9 cellular contexts compared by ENCODE assay signal in the genomic region with DNA sequence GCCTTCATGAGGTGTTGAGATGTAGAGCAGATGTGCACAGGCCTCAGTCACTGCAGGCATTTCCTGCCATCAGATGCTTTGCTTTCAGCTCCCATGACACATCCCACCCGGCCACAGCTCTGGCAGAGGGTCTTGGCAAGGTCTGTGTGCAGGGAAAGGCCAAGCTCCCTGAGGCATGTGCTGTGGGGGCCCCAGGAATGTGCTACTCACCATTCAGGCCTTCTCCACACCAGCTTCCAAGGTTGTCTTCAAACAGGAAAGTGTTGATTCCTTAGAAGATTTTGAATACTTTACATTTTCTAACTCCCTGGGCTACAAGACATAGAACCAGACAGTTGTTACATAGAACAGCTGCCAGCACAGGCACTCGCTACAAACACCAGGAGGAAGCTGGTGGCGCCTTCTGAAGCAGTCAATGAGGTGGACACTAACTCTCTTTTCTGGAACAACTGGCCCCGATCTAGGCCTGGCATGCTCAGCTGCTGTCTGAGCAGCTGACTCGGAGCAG. TPM values are rescaled to one million over a fixed set of nuclear protein-coding genes. Genes with fewer than 3 reads are reported as not detected.
DNase-seq lines count a peak whose midpoint lies in the region; ATAC-seq and TF ChIP-seq lines count a peak whose summit lies in the region.
"Had no signal": no experiment of that assay in that cellular context is flagged by ENCODE, and none has a peak within 500 bp of the region (broad histone marks: within the 10 kb centered on the region; RNA-seq: fewer than 3 reads in every experiment).

No MANE protein-coding gene starts in this region.

- ATAC-seq in activated naive CD8-positive, alpha-beta T cell treated with anti-CD3 and anti-CD28 coated beads, Interleukin-2, amount 10 ng/mL, durations not matched to agents 7 days and 5 days (ENCODE audit: low read depth), result peak; percentile 50
- ATAC-seq in upper lobe of left lung (ENCODE audit: low FRiP score in 2 of 2) (peak; percentile 47 to 69), PC-3 (no peak)

- H3K4me3 Mint-ChIP-seq in activated naive CD4-positive, alpha-beta T cell treated with anti-CD3 and anti-CD28 coated beads, Interleukin-2, amount 10 ng/mL, durations not matched to agents 7 days and 5 days, result peak overlapping the region; percentile 47
- peak overlapping the region; percentile 59 for H3K4me3 Mint-ChIP-seq in activated naive CD8-positive, alpha-beta T cell treated with anti-CD3 and anti-CD28 coated beads, Interleukin-2, amount 10 ng/mL, durations not matched to agents 7 days and 5 days

- CTCF ChIA-PET in activated naive CD4-positive, alpha-beta T cell treated with anti-CD3 and anti-CD28 coated beads, Interleukin-2, amount 10 ng/mL, durations not matched to agents 7 days and 5 days (lab: Charles Lee), result interaction anchor here (0.7 to 1.2 kb wide), 3 partner anchors 16 to 28 kb away, joined by 3 read pairs; a partner anchor contains a TSS
- CTCF ChIA-PET in PC-3 (lab: Charles Lee), result no interaction called here

- H3K27me3 Mint-ChIP-seq in activated naive CD4-positive, alpha-beta T cell treated with anti-CD3 and anti-CD28 coated beads, Interleukin-2, amount 10 ng/mL, durations not matched to agents 7 days and 5 days, result no peaks in the 10 kb centered on the region
- H3K27me3 Mint-ChIP-seq in activated naive CD8-positive, alpha-beta T cell treated with anti-CD3 and anti-CD28 coated beads, Interleukin-2, amount 10 ng/mL, durations not matched to agents 7 days and 5 days, result no peaks in the 10 kb centered on the region

- POLR2A ChIA-PET in activated naive CD8-positive, alpha-beta T cell treated with anti-CD3 and anti-CD28 coated beads, Interleukin-2, amount 10 ng/mL, durations not matched to agents 7 days and 5 days (lab: Charles Lee), result interaction anchor here (0.9 to 4.6 kb wide), 7 partner anchors 11 to 31 kb away, joined by 3 to 34 read pairs (median 4); a partner anchor contains a TSS
- POLR2A ChIA-PET in PC-3 (lab: Charles Lee; ENCODE audit: unreplicated experiment), result no interaction called here

- BruUV-seq in PC-3 (replicated peaks; lab: Mats Ljungman, UMichigan), result no TSS peak

- no peaks in the 10 kb centered on the region for H3K79me2 ChIP-seq in PC-3 (ENCODE audit: low read length)

- H3K9ac ChIP-seq in PC-3 (ENCODE audit: low read length), result no peak overlapping the region

- peak; percentile 24 for DNase-seq in activated naive CD4-positive, alpha-beta T cell treated with anti-CD3 and anti-CD28 coated beads, Interleukin-2, amount 10 ng/mL, durations not matched to agents 7 days and 5 days
- no peak for DNase-seq in activated naive CD4-positive, alpha-beta T cell treated with Interleukin-2 at 50 U/mL for 16 hours
- no peak for DNase-seq in activated naive CD8-positive, alpha-beta T cell treated with anti-CD3 and anti-CD28 coated beads, Interleukin-2, amount 10 ng/mL, durations not matched to agents 7 days and 5 days
- peak; percentile 23 for DNase-seq in kidney epithelial cell (ENCODE audit: low read depth)
- peak in 1 of 2 donors; percentile 39 for DNase-seq in upper lobe of left lung
- no peak for DNase-seq in PC-3
- no peak for DNase-seq in NCI-H2029 (lab: John Stamatoyannopoulos, UW)
- no peak for DNase-seq in SW480 (ENCODE audit: low spot score)

- H3K4me1 Mint-ChIP-seq in activated naive CD4-positive, alpha-beta T cell treated with anti-CD3 and anti-CD28 coated beads, Interleukin-2, amount 10 ng/mL, durations not matched to agents 7 days and 5 days, result peaks cover 53% of the 10 kb centered on the region
- H3K4me1 Mint-ChIP-seq in activated naive CD8-positive, alpha-beta T cell treated with anti-CD3 and anti-CD28 coated beads, Interleukin-2, amount 10 ng/mL, durations not matched to agents 7 days and 5 days, result peaks cover 45% of the 10 kb centered on the region

- H3K9me3 Mint-ChIP-seq in activated naive CD4-positive, alpha-beta T cell treated with anti-CD3 and anti-CD28 coated beads, Interleukin-2, amount 10 ng/mL, durations not matched to agents 7 days and 5 days, result no peaks in the 10 kb centered on the region
- H3K9me3 Mint-ChIP-seq in activated naive CD8-positive, alpha-beta T cell treated with anti-CD3 and anti-CD28 coated beads, Interleukin-2, amount 10 ng/mL, durations not matched to agents 7 days and 5 days, result no peaks in the 10 kb centered on the region

- H3K27me3 ChIP-seq in kidney epithelial cell (ENCODE audit: control insufficient read depth, insufficient read depth, low read length), result no peaks in the 10 kb centered on the region
- H3K27me3 ChIP-seq in upper lobe of left lung, result no peaks in the 10 kb centered on the region
- H3K27me3 ChIP-seq in PC-3 (ENCODE audit: low read length), result no peaks in the 10 kb centered on the region

- H3K9me3 ChIP-seq in upper lobe of left lung (no peaks in the 10 kb centered on the region), PC-3 (ENCODE audit: low read length) (no peaks in the 10 kb centered on the region)

- H3K4me2 ChIP-seq in PC-3 (ENCODE audit: low read length), result no peak overlapping the region

- no peaks in the 10 kb centered on the region for H4K20me1 ChIP-seq in PC-3 (ENCODE audit: low read length)

- peak in 1 of 4 donors; percentile 43 for TF ChIP-seq EP300 in upper lobe of left lung (IDR thresholded peaks at IDR 0.05)

- WGBS in upper lobe of left lung, 2 donors, result 47 to 53% methylated on average over 5 of the region's 5 CpGs

- no peaks in the 10 kb centered on the region for H3F3A ChIP-seq in PC-3 (ENCODE audit: low read length, unreplicated experiment)

- H2AFZ ChIP-seq in PC-3 (ENCODE audit: low read length), result no peak overlapping the region

- H3K4me1 ChIP-seq in upper lobe of left lung (peaks cover 0 to 24% (median 2%) of the 10 kb centered on the region in 4 donors), PC-3 (ENCODE audit: insufficient read depth, low read length) (no peaks in the 10 kb centered on the region)

- H3K27ac ChIP-seq in upper lobe of left lung, result peak overlapping the region in 2 of 4 donors; percentile 5 to 79
- no peak overlapping the region for H3K27ac ChIP-seq in PC-3 (ENCODE audit: low read length)
- H3K27ac ChIP-seq: epithelial cell of prostate had no signal

- no peak for TF ChIP-seq POLR2A in upper lobe of left lung (IDR thresholded peaks at IDR 0.05)

- peaks cover 14% of the 10 kb centered on the region for H3K36me3 Mint-ChIP-seq in activated naive CD4-positive, alpha-beta T cell treated with anti-CD3 and anti-CD28 coated beads, Interleukin-2, amount 10 ng/mL, durations not matched to agents 7 days and 5 days
- H3K36me3 Mint-ChIP-seq in activated naive CD8-positive, alpha-beta T cell treated with anti-CD3 and anti-CD28 coated beads, Interleukin-2, amount 10 ng/mL, durations not matched to agents 7 days and 5 days, result peaks cover 42% of the 10 kb centered on the region

- no peak for TF ChIP-seq CTCF in kidney epithelial cell (IDR thresholded peaks at IDR 0.05; ENCODE audit: insufficient read depth, low read length, poor library complexity, severe bottlenecking)
- TF ChIP-seq CTCF in upper lobe of left lung (IDR thresholded peaks at IDR 0.05), result no peak
- TF ChIP-seq CTCF in PC-3 (conservative IDR thresholded peaks at IDR 0.05; ENCODE audit: low read depth, low read length), result no peak

- intact Hi-C loops in PC-3 (cut with micrococcal nuclease), result no loop called here

- H3K4me3 ChIP-seq in kidney epithelial cell (ENCODE audit: low read depth, low read length) (no peak overlapping the region), upper lobe of left lung (no peak overlapping the region), PC-3 (ENCODE audit: low read length) (no peak overlapping the region)

- no peaks in the 10 kb centered on the region for H3K36me3 ChIP-seq in kidney epithelial cell (ENCODE audit: control insufficient read depth, insufficient read depth, low read length)
- peaks cover 0 to 5% (median 0%) of the 10 kb centered on the region in 4 donors for H3K36me3 ChIP-seq in upper lobe of left lung
- H3K36me3 ChIP-seq in PC-3 (ENCODE audit: low read depth, low read length), result no peaks in the 10 kb centered on the region

- H3K9me2 ChIP-seq in PC-3 (replicated peaks; ENCODE audit: low read length), result no peaks in the 10 kb centered on the region

- peak overlapping the region; percentile 86 for H3K27ac Mint-ChIP-seq in activated naive CD4-positive, alpha-beta T cell treated with anti-CD3 and anti-CD28 coated beads, Interleukin-2, amount 10 ng/mL, durations not matched to agents 7 days and 5 days
- peak overlapping the region; percentile 87 for H3K27ac Mint-ChIP-seq in activated naive CD8-positive, alpha-beta T cell treated with anti-CD3 and anti-CD28 coated beads, Interleukin-2, amount 10 ng/mL, durations not matched to agents 7 days and 5 days

RNA-seq across cellular contexts. Expression of a gene that starts 27.8 kb away (rescaled TPM):
- total RNA-seq in activated naive CD8-positive, alpha-beta T cell treated with anti-CD3 and anti-CD28 coated beads, Interleukin-2, amount 10 ng/mL, durations not matched to agents 7 days and 5 days, result 10 to 100 TPM; 14.2 to 18.7 TPM
- total RNA-seq in kidney epithelial cell, result 0.07 TPM in 1 of 2 replicates, not detected in the other
- 10 to 100 TPM; 13.4 to 31.4 (median 19.5) TPM for total RNA-seq in upper lobe of left lung
- 0.04 and 0.17 TPM in 2 replicates for total RNA-seq in PC-3 (2014; rRNA removed)

RNA-seq across cellular contexts. Expression of a gene that starts 28.6 kb away (rescaled TPM):
- 100 to 1,000 TPM in 1 of 2 experiments, 10 to 100 TPM in 1; 99.8 to 101 TPM for total RNA-seq in activated naive CD8-positive, alpha-beta T cell treated with anti-CD3 and anti-CD28 coated beads, Interleukin-2, amount 10 ng/mL, durations not matched to agents 7 days and 5 days
- total RNA-seq in kidney epithelial cell, result 61.9 and 68.5 TPM in 2 replicates
- 10 to 100 TPM; 35.6 to 87.8 (median 63.5) TPM for total RNA-seq in upper lobe of left lung
- 122 and 149 TPM in 2 replicates for total RNA-seq in PC-3 (2014; rRNA removed)

RNA-seq across cellular contexts. Expression of a gene that starts 47.4 kb away (rescaled TPM):
- total RNA-seq in activated naive CD8-positive, alpha-beta T cell treated with anti-CD3 and anti-CD28 coated beads, Interleukin-2, amount 10 ng/mL, durations not matched to agents 7 days and 5 days, result 10 to 100 TPM; 55.7 to 58.3 TPM
- total RNA-seq in kidney epithelial cell (27.7 TPM in 2 replicates), upper lobe of left lung (10 to 100 TPM in 5 of 6 donors, 1 to 10 TPM in 1; 3.3 to 30.5 (median 22.5) TPM), PC-3 (2014; rRNA removed) (48.9 and 60.2 TPM in 2 replicates)

RNA-seq across cellular contexts. Expression of a gene that starts 47.8 kb away (rescaled TPM):
- total RNA-seq in activated naive CD8-positive, alpha-beta T cell treated with anti-CD3 and anti-CD28 coated beads, Interleukin-2, amount 10 ng/mL, durations not matched to agents 7 days and 5 days, result 10 to 100 TPM; 52.4 to 60.1 TPM
- 8.0 and 8.5 TPM in 2 replicates for total RNA-seq in kidney epithelial cell
- total RNA-seq in upper lobe of left lung, result 1 to 10 TPM in 4 of 6 donors, under 1 TPM in 1, not detected in 1; 0.44 to 3.9 (median 3.3) TPM
- 137 and 139 TPM in 2 replicates for total RNA-seq in PC-3 (2014; rRNA removed)

Comparison
In these comparisons a context has a peak if more than half of its experiments do, and no peak if none do; other contexts are left out.
1. DNase-seq: peak in activated naive CD4-positive, alpha-beta T cell treated with anti-CD3 and anti-CD28 coated beads, Interleukin-2, amount 10 ng/mL, durations not matched to agents 7 days and 5 days (single experiment) and kidney epithelial cell (single experiment); none in activated naive CD4-positive, alpha-beta T cell treated with Interleukin-2 at 50 U/mL for 16 hours (single experiment), activated naive CD8-positive, alpha-beta T cell treated with anti-CD3 and anti-CD28 coated beads, Interleukin-2, amount 10 ng/mL, durations not matched to agents 7 days and 5 days (single experiment), PC-3 (single experiment), NCI-H2029 (single experiment) and SW480 (single experiment).
2. RNA of a gene that starts 27.8 kb away (total RNA-seq): 13.4 to 31.4 TPM in upper lobe of left lung and 14.2 to 18.7 TPM in activated naive CD8-positive, alpha-beta T cell treated with anti-CD3 and anti-CD28 coated beads, Interleukin-2, amount 10 ng/mL, durations not matched to agents 7 days and 5 days; 0.04 to 0.17 TPM in PC-3 and 0.07 TPM in kidney epithelial cell; every median in the first group is over 10 times any median in the second.